ENCODE assay signal across 13 cellular contexts in the genomic region with DNA sequence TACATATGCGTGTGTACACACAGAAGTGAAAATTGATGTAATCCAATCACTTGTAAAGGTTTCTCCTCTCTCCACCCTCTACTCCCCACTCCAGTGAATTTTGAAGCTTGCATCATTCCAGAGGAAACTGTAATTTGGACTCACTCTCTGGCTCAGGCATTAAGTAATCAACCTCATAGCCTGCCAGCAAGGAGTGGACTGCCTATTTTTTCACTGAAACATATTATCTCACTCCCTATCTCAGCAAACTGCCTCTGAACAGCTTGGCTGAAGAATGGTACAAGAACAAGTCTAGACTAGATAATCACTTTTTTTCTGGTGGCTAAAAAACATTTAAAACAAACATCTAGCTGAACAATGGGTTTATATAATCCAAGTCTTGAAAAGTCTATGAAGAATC.
DNase-seq lines count a peak whose midpoint lies in the region; ATAC-seq and TF ChIP-seq lines count a peak whose summit lies in the region.
"Had no signal": no experiment of that assay in that cellular context is flagged by ENCODE, and none has a peak within 500 bp of the region (broad histone marks: within the 10 kb centered on the region; RNA-seq: fewer than 3 reads in every experiment).

No MANE protein-coding gene starts in this region.

- H3K9me3 ChIP-seq in SJSA1 (replicated peaks) = no peaks in the 10 kb centered on the region
- H3K9me3 ChIP-seq: HAP-1 had no signal

- DNase-seq in ELR (ENCODE audit: low read depth) (peak; percentile 71), SJSA1 (ENCODE audit: low read depth in 1 of 2, low spot score in 2 of 2) (peak in 1 of 2 experiments; percentile 59), fibroblast of mammary gland (ENCODE audit: low read depth) (peak; percentile 91), osteocyte (ENCODE audit: extremely low spot score, unreplicated experiment) (no peak), NCI-H1930 (lab: John Stamatoyannopoulos, UW) (no peak), NCI-H1436 treated with DMSO at 0.1 percent for 48 hours (lab: John Stamatoyannopoulos, UW) (no peak), NCI-H345 treated with DMSO at 0.1 percent for 48 hours (lab: John Stamatoyannopoulos, UW; ENCODE audit: unreplicated experiment) (no peak)
- DNase-seq: activated naive CD4-positive, alpha-beta T cell treated with anti-CD3 and anti-CD28 coated beads for 36 hours; GDM1; Kasumi-1; T-helper 1 cell had no signal

- H3K36me3 ChIP-seq in SJSA1 = peaks cover 3% of the 10 kb centered on the region
- H3K36me3 ChIP-seq: HAP-1 had no signal

- H3K4me3 Mint-ChIP-seq in osteocyte (ENCODE audit: unreplicated experiment) = no peak overlapping the region
- H3K4me3 Mint-ChIP-seq: activated naive CD4-positive, alpha-beta T cell treated with anti-CD3 and anti-CD28 coated beads for 36 hours had no signal

- H3K27ac Mint-ChIP-seq in osteocyte (ENCODE audit: unreplicated experiment) = peak overlapping the region; percentile 19
- H3K27ac Mint-ChIP-seq: activated naive CD4-positive, alpha-beta T cell treated with anti-CD3 and anti-CD28 coated beads for 36 hours had no signal

- peaks cover 8% of the 10 kb centered on the region for H3K36me3 Mint-ChIP-seq in osteocyte (ENCODE audit: unreplicated experiment)

- no peaks in the 10 kb centered on the region for H3K27me3 Mint-ChIP-seq in osteocyte (ENCODE audit: unreplicated experiment)

- no peak for ATAC-seq in HG03108 (IDR thresholded peaks at IDR 0.05; ENCODE audit: unreplicated experiment)

- peaks cover 60% of the 10 kb centered on the region for H3K4me1 ChIP-seq in SJSA1 (replicated peaks)

- no peaks in the 10 kb centered on the region for H3K27me3 ChIP-seq in SJSA1 (replicated peaks)

- H3K4me3 ChIP-seq in SJSA1 = no peak overlapping the region
- H3K4me3 ChIP-seq in fibroblast of mammary gland (ENCODE audit: control insufficient read depth, low read depth, low read length) = no peak overlapping the region
- H3K4me3 ChIP-seq: HAP-1 had no signal

- TF ChIP-seq CTCF in fibroblast of mammary gland (conservative IDR thresholded peaks at IDR 0.05; ENCODE audit: control insufficient read depth, insufficient read depth, low read depth, low read length) (no peak), osteocyte (IDR thresholded peaks at IDR 0.05) (no peak)

- H3K4me1 Mint-ChIP-seq in osteocyte (ENCODE audit: unreplicated experiment) = peaks cover 37% of the 10 kb centered on the region

- peak overlapping the region; percentile 95 for H3K27ac ChIP-seq in SJSA1

- H3K9me3 Mint-ChIP-seq in osteocyte (ENCODE audit: unreplicated experiment) = no peaks in the 10 kb centered on the region
- H3K9me3 Mint-ChIP-seq: activated naive CD4-positive, alpha-beta T cell treated with anti-CD3 and anti-CD28 coated beads for 36 hours had no signal

Comparison
In these comparisons a context has a peak if more than half of its experiments do, and no peak if none do; other contexts are left out.
1. DNase-seq: peak in ELR (single experiment) and fibroblast of mammary gland (single experiment); none in osteocyte (single experiment), NCI-H1930 (0 of 2), NCI-H1436 treated with DMSO at 0.1 percent for 48 hours (single experiment) and NCI-H345 treated with DMSO at 0.1 percent for 48 hours (single experiment).